ENCODE assay signal across 9 cellular contexts in the genomic region with DNA sequence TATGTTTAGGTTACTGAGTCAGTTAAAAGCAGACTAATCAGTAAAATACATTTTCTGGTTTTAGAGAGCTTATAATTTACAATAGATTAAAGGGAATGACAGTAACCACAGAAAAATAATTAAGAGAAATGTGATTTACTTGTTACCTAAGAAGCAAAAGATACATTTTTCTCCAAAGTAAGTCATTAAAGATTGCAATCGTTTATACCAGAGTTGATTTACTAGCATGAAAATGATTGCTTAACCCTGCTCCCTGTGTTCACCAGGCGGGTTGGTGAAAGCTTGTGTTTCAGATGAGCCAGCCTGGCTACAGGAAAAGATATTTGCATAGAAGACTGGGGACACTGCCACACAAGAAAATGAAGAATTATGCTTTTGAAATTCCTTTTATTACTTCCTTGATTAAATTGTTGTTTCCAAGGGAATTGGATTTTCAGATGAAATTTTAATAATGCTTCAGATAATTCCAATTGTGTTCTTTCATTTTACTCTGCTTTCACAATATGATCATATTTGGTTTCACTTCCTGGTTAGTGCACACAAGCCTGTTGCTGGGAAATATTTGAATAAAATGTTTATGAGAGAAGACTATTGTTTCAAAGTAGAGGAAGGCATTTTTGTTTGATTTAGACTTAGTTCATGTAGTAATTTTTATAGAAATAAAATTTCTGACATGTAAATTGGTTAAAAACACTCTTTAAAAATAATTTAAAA. TPM values are rescaled to one million over a fixed set of nuclear protein-coding genes. Genes with fewer than 3 reads are reported as not detected.
A peak's percentile ranks its signal among the peaks of the same experiment; 100 is the strongest.
DNase-seq lines count a peak whose midpoint lies in the region; ATAC-seq and TF ChIP-seq lines count a peak whose summit lies in the region.
"Had no signal": no experiment of that assay in that cellular context is flagged by ENCODE, and none has a peak within 500 bp of the region (broad histone marks: within the 10 kb centered on the region; RNA-seq: fewer than 3 reads in every experiment).

No MANE protein-coding gene starts in this region.

- 0 out of 2 replicates have a peak, but pooled peaks cover 4% of the 10 kb centered on the region for H3K79me2 ChIP-seq in SU-DHL-6 (ENCODE audit: insufficient read depth, low read length)

- DNase-seq in GM04504 (ENCODE audit: low read depth) (peak; percentile 5), germinal center (ENCODE audit: low spot score) (peak; percentile 47), upper lobe of right lung (no peak), COLO829 (ENCODE audit: low spot score) (no peak), erythroblast (lab: John Stamatoyannopoulos, UW) (no peak)

- H3K27ac ChIP-seq in SU-DHL-6 (ENCODE audit: low read depth, low read length), result peak overlapping the region; percentile 66
- peak overlapping the region; percentile 83 for H3K27ac ChIP-seq in upper lobe of right lung

- peak overlapping the region; percentile 5 to 91 (median 57) for H3K27ac Mint-ChIP-seq in IgD-negative memory B cell

- TF ChIP-seq CTCF in SU-DHL-6 (IDR thresholded peaks at IDR 0.05; ENCODE audit: insufficient read depth, low read length, poor library complexity, severe bottlenecking) (no peak), upper lobe of right lung (IDR thresholded peaks at IDR 0.05) (no peak)

- H3F3A ChIP-seq in SU-DHL-6 (ENCODE audit: insufficient read depth), result no peaks in the 10 kb centered on the region

- H3K4me2 ChIP-seq in SU-DHL-6 (ENCODE audit: low read depth, low read length, poor library complexity, severe bottlenecking), result peak overlapping the region; percentile 73

- H3K9me3 ChIP-seq in SU-DHL-6 (ENCODE audit: insufficient read depth, low read length) (no peaks in the 10 kb centered on the region), upper lobe of right lung (no peaks in the 10 kb centered on the region)

- intact Hi-C loops in upper lobe of right lung (cut with DNase I), result no loop called here

- H3K4me3 ChIP-seq in SU-DHL-6 (ENCODE audit: insufficient read depth, low read length, poor library complexity, severe bottlenecking) (peak overlapping the region; percentile 25), upper lobe of right lung (peak overlapping the region; percentile 34)

- peak overlapping the region; percentile 70 to 89 (median 78) for H3K4me3 Mint-ChIP-seq in IgD-negative memory B cell

- H3K36me3 Mint-ChIP-seq in IgD-negative memory B cell, result peaks cover 6% of the 10 kb centered on the region

- peak overlapping the region; percentile 21 for H3K9ac ChIP-seq in SU-DHL-6 (ENCODE audit: low read length)

- peaks cover 18% of the 10 kb centered on the region for H3K4me1 ChIP-seq in upper lobe of right lung

- no peaks in the 10 kb centered on the region for H3K27me3 Mint-ChIP-seq in IgD-negative memory B cell

- peaks cover 12 to 37% (median 31%) of the 10 kb centered on the region in 3 donors for H3K4me1 Mint-ChIP-seq in IgD-negative memory B cell

- H2AFZ ChIP-seq in SU-DHL-6 (ENCODE audit: low read depth, low read length, severe bottlenecking), result peak overlapping the region; percentile 52

- H4K20me1 ChIP-seq in SU-DHL-6 (ENCODE audit: low read depth, low read length), result no peaks in the 10 kb centered on the region

- H3K27me3 ChIP-seq in SU-DHL-6 (ENCODE audit: low read length), result no peaks in the 10 kb centered on the region
- no peaks in the 10 kb centered on the region for H3K27me3 ChIP-seq in upper lobe of right lung

- H3K9me2 ChIP-seq in SU-DHL-6 (replicated peaks; ENCODE audit: insufficient read depth, low read length), result no peaks in the 10 kb centered on the region

- no peak for TF ChIP-seq POLR2A in erythroblast (IDR thresholded peaks at IDR 0.05; ENCODE audit: low read length)

- ATAC-seq in GM21423 (IDR thresholded peaks at IDR 0.05; ENCODE audit: unreplicated experiment) (peak; percentile 81), upper lobe of right lung (peak; percentile 71)
- ATAC-seq: Panc1 had no signal

- H3K36me3 ChIP-seq in SU-DHL-6 (ENCODE audit: low read length) (no peaks in the 10 kb centered on the region), upper lobe of right lung (no peaks in the 10 kb centered on the region)

- no peaks in the 10 kb centered on the region for H3K9me3 Mint-ChIP-seq in IgD-negative memory B cell

RNA-seq across cellular contexts. Expression of a gene that starts 28.0 kb away (rescaled TPM):
- polyA plus RNA-seq in IgD-negative memory B cell, result 12.6 TPM
- 22.3 TPM for total RNA-seq in upper lobe of right lung

Comparison
In these comparisons a context has a peak if more than half of its experiments do, and no peak if none do; other contexts are left out.
1. DNase-seq: peak in GM04504 (single experiment) and germinal center (single experiment); none in upper lobe of right lung (single experiment), COLO829 (single experiment) and erythroblast (0 of 2).